Comparison of ENCODE assay signal across 18 cellular contexts in genomic region chr2:7868836-7869235, GRCh38.
"Had no signal": no experiment of that assay in that cellular context is flagged by ENCODE, and none has a peak within 500 bp of the region (broad histone marks: within the 10 kb centered on the region; RNA-seq: fewer than 3 reads in every experiment).

No MANE protein-coding gene starts in this region.

- H2AFZ ChIP-seq: hepatocyte had no signal

- H3K36me3 ChIP-seq: left ventricle myocardium inferior, lower lobe of right lung, right atrium auricular region, sigmoid colon, stomach, thoracic aorta, transverse colon had no signal

- H3K4me3 ChIP-seq: hepatocyte, left ventricle myocardium inferior, lower lobe of right lung, right atrium auricular region, sigmoid colon, skin epidermis, stomach, thoracic aorta, transverse colon had no signal

- H3K79me2 ChIP-seq: hepatocyte had no signal

- H3K9me3 ChIP-seq: left ventricle myocardium inferior, lower lobe of right lung, right atrium auricular region, sigmoid colon, stomach, thoracic aorta, transverse colon had no signal

- ATAC-seq: effector memory CD8-positive, alpha-beta T cell; foreskin keratinocyte; left cardiac atrium; lower lobe of right lung had no signal

- H3K27ac ChIP-seq: foreskin keratinocyte, hepatocyte, left ventricle myocardium inferior, lower lobe of right lung, right atrium auricular region, sigmoid colon, skin epidermis, stomach, thoracic aorta, transverse colon had no signal

- DNase-seq: effector memory CD8-positive, alpha-beta T cell; foreskin keratinocyte; kidney; left cardiac atrium; left ventricle myocardium inferior; lower lobe of right lung; midbrain; sigmoid colon; stimulated activated CD4-positive, alpha-beta T cell treated with anti-CD3 and anti-CD28 coated beads, Interleukin-2, amount 100 ng/mL, for 24 hours; stimulated activated CD4-positive, alpha-beta T cell treated with anti-CD3 and anti-CD28 coated beads, Interleukin-4, amount 100 ng/mL, for 4 hours; stimulated activated naive CD4-positive, alpha-beta T cell; stomach; substantia nigra; transverse colon had no signal

- H3K27me3 ChIP-seq: foreskin keratinocyte, right atrium auricular region, sigmoid colon, stomach, transverse colon had no signal

- H3K4me1 ChIP-seq: foreskin keratinocyte, left ventricle myocardium inferior, lower lobe of right lung, right atrium auricular region, stomach, transverse colon had no signal

- H3K4me2 ChIP-seq: hepatocyte had no signal
